1 cellular context compared by ENCODE assay signal in the genomic region with DNA sequence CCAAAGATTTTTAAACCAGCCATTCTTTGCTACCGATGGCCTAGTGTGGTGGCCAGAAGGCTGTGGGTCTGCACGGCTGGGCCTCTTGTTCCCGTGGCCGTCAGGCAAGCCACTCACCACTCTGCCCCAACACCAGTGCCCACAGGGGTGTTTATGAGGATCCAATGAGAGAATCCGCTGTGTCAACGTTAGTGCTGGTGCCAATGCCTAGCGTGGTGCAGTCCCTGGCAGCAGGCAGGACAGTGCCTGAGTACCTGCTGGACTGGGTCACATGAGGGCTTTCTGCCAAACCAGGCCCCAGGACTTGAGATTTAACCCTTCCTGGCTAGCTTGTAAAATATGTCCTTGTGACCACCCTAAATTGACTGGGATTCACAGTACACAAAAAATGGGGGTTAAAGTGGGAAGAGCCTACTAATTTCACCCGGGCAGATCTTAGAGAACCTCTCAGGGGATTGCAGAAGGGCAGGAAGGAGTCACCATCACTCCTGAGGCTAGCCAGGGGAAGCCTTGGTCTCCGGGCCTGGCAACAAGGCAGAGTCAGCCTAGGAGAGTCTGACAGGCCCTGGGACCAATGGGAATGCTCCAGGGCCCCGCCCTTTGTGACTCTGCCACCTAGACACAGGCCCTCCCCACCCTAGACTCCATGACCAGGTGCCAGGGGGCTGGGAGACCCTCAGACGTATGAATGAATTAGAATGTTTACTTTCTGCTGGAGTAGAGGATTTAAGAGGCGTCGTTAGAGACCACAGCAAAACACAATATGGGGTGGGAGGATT.
TF ChIP-seq lines count a peak whose summit lies in the region.

No MANE protein-coding gene starts in this region.

TF ChIP-seq in H1, 55 proteins besides CTCF, POLR2A, EP300 and RAD21:
- no peak for TF ChIP-seq SAP30 (IDR thresholded peaks at IDR 0.05; ENCODE audit: insufficient read depth, insufficient replicate concordance, low read length)
- TF ChIP-seq KDM4A (IDR thresholded peaks at IDR 0.05; ENCODE audit: low read depth, low read length, severe bottlenecking) = no peak
- TF ChIP-seq, protein P1, sequence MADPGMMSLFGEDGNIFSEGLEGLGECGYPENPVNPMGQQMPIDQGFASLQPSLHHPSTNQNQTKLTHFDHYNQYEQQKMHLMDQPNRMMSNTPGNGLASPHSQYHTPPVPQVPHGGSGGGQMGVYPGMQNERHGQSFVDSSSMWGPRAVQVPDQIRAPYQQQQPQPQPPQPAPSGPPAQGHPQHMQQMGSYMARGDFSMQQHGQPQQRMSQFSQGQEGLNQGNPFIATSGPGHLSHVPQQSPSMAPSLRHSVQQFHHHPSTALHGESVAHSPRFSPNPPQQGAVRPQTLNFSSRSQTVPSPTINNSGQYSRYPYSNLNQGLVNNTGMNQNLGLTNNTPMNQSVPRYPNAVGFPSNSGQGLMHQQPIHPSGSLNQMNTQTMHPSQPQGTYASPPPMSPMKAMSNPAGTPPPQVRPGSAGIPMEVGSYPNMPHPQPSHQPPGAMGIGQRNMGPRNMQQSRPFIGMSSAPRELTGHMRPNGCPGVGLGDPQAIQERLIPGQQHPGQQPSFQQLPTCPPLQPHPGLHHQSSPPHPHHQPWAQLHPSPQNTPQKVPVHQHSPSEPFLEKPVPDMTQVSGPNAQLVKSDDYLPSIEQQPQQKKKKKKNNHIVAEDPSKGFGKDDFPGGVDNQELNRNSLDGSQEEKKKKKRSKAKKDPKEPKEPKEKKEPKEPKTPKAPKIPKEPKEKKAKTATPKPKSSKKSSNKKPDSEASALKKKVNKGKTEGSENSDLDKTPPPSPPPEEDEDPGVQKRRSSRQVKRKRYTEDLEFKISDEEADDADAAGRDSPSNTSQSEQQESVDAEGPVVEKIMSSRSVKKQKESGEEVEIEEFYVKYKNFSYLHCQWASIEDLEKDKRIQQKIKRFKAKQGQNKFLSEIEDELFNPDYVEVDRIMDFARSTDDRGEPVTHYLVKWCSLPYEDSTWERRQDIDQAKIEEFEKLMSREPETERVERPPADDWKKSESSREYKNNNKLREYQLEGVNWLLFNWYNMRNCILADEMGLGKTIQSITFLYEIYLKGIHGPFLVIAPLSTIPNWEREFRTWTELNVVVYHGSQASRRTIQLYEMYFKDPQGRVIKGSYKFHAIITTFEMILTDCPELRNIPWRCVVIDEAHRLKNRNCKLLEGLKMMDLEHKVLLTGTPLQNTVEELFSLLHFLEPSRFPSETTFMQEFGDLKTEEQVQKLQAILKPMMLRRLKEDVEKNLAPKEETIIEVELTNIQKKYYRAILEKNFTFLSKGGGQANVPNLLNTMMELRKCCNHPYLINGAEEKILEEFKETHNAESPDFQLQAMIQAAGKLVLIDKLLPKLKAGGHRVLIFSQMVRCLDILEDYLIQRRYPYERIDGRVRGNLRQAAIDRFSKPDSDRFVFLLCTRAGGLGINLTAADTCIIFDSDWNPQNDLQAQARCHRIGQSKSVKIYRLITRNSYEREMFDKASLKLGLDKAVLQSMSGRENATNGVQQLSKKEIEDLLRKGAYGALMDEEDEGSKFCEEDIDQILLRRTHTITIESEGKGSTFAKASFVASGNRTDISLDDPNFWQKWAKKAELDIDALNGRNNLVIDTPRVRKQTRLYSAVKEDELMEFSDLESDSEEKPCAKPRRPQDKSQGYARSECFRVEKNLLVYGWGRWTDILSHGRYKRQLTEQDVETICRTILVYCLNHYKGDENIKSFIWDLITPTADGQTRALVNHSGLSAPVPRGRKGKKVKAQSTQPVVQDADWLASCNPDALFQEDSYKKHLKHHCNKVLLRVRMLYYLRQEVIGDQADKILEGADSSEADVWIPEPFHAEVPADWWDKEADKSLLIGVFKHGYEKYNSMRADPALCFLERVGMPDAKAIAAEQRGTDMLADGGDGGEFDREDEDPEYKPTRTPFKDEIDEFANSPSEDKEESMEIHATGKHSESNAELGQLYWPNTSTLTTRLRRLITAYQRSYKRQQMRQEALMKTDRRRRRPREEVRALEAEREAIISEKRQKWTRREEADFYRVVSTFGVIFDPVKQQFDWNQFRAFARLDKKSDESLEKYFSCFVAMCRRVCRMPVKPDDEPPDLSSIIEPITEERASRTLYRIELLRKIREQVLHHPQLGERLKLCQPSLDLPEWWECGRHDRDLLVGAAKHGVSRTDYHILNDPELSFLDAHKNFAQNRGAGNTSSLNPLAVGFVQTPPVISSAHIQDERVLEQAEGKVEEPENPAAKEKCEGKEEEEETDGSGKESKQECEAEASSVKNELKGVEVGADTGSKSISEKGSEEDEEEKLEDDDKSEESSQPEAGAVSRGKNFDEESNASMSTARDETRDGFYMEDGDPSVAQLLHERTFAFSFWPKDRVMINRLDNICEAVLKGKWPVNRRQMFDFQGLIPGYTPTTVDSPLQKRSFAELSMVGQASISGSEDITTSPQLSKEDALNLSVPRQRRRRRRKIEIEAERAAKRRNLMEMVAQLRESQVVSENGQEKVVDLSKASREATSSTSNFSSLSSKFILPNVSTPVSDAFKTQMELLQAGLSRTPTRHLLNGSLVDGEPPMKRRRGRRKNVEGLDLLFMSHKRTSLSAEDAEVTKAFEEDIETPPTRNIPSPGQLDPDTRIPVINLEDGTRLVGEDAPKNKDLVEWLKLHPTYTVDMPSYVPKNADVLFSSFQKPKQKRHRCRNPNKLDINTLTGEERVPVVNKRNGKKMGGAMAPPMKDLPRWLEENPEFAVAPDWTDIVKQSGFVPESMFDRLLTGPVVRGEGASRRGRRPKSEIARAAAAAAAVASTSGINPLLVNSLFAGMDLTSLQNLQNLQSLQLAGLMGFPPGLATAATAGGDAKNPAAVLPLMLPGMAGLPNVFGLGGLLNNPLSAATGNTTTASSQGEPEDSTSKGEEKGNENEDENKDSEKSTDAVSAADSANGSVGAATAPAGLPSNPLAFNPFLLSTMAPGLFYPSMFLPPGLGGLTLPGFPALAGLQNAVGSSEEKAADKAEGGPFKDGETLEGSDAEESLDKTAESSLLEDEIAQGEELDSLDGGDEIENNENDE (IDR thresholded peaks at IDR 0.05; ENCODE audit: insufficient replicate concordance, low read length) = no peak
- TF ChIP-seq SP2 (IDR thresholded peaks at IDR 0.05; ENCODE audit: low read length) = no peak
- TF ChIP-seq, protein P2, sequence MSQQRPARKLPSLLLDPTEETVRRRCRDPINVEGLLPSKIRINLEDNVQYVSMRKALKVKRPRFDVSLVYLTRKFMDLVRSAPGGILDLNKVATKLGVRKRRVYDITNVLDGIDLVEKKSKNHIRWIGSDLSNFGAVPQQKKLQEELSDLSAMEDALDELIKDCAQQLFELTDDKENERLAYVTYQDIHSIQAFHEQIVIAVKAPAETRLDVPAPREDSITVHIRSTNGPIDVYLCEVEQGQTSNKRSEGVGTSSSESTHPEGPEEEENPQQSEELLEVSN (IDR thresholded peaks at IDR 0.05) = no peak
- TF ChIP-seq JUND (IDR thresholded peaks at IDR 0.05; ENCODE audit: low read length) = no peak
- TF ChIP-seq, protein P3, sequence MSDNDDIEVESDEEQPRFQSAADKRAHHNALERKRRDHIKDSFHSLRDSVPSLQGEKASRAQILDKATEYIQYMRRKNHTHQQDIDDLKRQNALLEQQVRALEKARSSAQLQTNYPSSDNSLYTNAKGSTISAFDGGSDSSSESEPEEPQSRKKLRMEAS (IDR thresholded peaks at IDR 0.05) = no peak
- TF ChIP-seq BACH1 (IDR thresholded peaks at IDR 0.05; ENCODE audit: low read length) = no peak
- no peak for TF ChIP-seq CHD2 (IDR thresholded peaks at IDR 0.05; ENCODE audit: low read length)
